ENCODE assay signal across 16 cellular contexts in the genomic region with DNA sequence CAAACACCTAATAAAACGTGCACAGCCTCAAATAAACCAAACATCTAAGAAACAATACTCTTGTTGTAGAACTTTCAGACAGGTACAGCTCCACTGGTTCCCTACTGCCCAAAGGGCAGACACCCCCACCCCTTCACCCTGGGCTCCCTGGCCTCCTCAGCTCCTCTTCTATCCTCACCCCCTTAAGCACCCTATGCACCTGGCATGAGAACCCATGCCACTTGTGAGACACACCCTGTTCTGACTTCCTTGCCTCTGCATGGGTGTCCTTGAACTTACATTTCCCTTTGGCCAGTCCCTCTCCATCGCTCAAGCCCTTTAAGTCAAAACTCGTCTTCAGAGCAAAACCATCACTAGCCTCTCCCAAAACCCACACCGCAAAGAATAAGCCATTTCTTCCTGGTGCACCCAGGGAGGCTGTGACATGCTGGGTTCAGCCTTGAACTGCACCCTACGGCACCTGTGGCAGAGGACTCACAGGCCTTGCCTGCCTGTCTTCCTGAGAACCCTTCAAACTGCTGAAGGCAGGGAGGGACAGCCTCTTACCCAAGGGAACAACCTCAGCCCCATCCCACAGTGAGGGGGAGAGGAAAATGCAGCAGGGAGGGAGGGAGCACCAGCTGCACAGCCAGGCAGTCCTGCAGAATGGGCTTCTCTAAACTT. TPM values are rescaled to one million over a fixed set of nuclear protein-coding genes. Genes with fewer than 3 reads are reported as not detected.
DNase-seq lines count a peak whose midpoint lies in the region; ATAC-seq and TF ChIP-seq lines count a peak whose summit lies in the region.
"Had no signal": no experiment of that assay in that cellular context is flagged by ENCODE, and none has a peak within 500 bp of the region (broad histone marks: within the 10 kb centered on the region; RNA-seq: fewer than 3 reads in every experiment).

No MANE protein-coding gene starts in this region.

- H3K9me3 ChIP-seq in right atrium auricular region (no peaks in the 10 kb centered on the region), left lung (no peaks in the 10 kb centered on the region), upper lobe of right lung (no peaks in the 10 kb centered on the region)
- H3K9me3 ChIP-seq: HAP-1 had no signal

- ATAC-seq in left cardiac atrium (no peak), left lung (peak; percentile 74), upper lobe of right lung (peak; percentile 56), HG03025 (IDR thresholded peaks at IDR 0.05; ENCODE audit: low FRiP score, unreplicated experiment) (no peak)
- ATAC-seq: GM12878 had no signal

- DNase-seq in right atrium auricular region (ENCODE audit: low spot score): peak; percentile 48
- no peak for DNase-seq in left cardiac atrium
- no peak for DNase-seq in left lung
- no peak for DNase-seq in upper lobe of right lung
- DNase-seq in NOMO-1 treated with dmso at 0.1 percent for 144 hours (lab: John Stamatoyannopoulos, UW; ENCODE audit: unreplicated experiment): no peak
- DNase-seq: CD8-positive, alpha-beta memory T cell; COR-L47; DMS 273 treated with DMSO at 0.1 percent for 48 hours; DMS53; DND-41; EL; GM23248 had no signal

- TF ChIP-seq CTCF in right atrium auricular region (IDR thresholded peaks at IDR 0.05): no peak
- TF ChIP-seq CTCF in left lung (IDR thresholded peaks at IDR 0.05): no peak
- TF ChIP-seq CTCF in upper lobe of right lung (IDR thresholded peaks at IDR 0.05): no peak

- H3K27ac ChIP-seq in right atrium auricular region: no peak overlapping the region
- no peak overlapping the region for H3K27ac ChIP-seq in left lung
- H3K27ac ChIP-seq in upper lobe of right lung: no peak overlapping the region
- H3K27ac ChIP-seq: BLaER1 treated with 17β-estradiol and CSF1 and Interleukin-3, amounts not matched to agents 10 nM and 100 nM; GM23248 had no signal

- intact Hi-C loops in left cardiac atrium (cut with DNase I): no loop called here
- intact Hi-C loops in left lung (cut with DNase I): no loop called here
- intact Hi-C loops in upper lobe of right lung (cut with DNase I): no loop called here

- no peaks in the 10 kb centered on the region for H3K27me3 ChIP-seq in right atrium auricular region
- H3K27me3 ChIP-seq in left lung: no peaks in the 10 kb centered on the region
- H3K27me3 ChIP-seq in upper lobe of right lung: no peaks in the 10 kb centered on the region
- H3K27me3 ChIP-seq: BLaER1 treated with 17β-estradiol and CSF1 and Interleukin-3, amounts not matched to agents 10 nM and 100 nM had no signal

- H3K4me3 ChIP-seq in right atrium auricular region (no peak overlapping the region), left lung (no peak overlapping the region), upper lobe of right lung (no peak overlapping the region)
- H3K4me3 ChIP-seq: BLaER1 treated with 17β-estradiol and CSF1 and Interleukin-3, amounts not matched to agents 10 nM and 100 nM; GM12878; GM23248; HAP-1 had no signal

- H3K4me1 ChIP-seq in right atrium auricular region: peaks cover 0 to 25% of the 10 kb centered on the region in 2 donors
- H3K4me1 ChIP-seq in left lung: peaks cover 0 to 6% of the 10 kb centered on the region in 2 donors
- no peaks in the 10 kb centered on the region for H3K4me1 ChIP-seq in upper lobe of right lung
- H3K4me1 ChIP-seq: HAP-1 had no signal

- H3K36me3 ChIP-seq in right atrium auricular region (no peaks in the 10 kb centered on the region), left lung (no peaks in the 10 kb centered on the region), upper lobe of right lung (no peaks in the 10 kb centered on the region)

RNA-seq across cellular contexts. Expression of a gene that starts 12.6 kb away (rescaled TPM):
- total RNA-seq in right atrium auricular region (10 to 100 TPM; 12.1 to 19.4 TPM), left cardiac atrium (10 to 100 TPM; 19.7 to 24.3 TPM), left lung (10 to 100 TPM; 18.4 to 25.1 TPM), upper lobe of right lung (25.2 TPM)

RNA-seq across cellular contexts. Expression of a gene that starts 45.3 kb away (rescaled TPM):
- total RNA-seq in right atrium auricular region: 10 to 100 TPM; 15.4 to 19.0 TPM
- total RNA-seq in left cardiac atrium: 10 to 100 TPM; 13.5 to 19.4 TPM
- 10 to 100 TPM; 26.9 to 33.0 TPM for total RNA-seq in left lung
- 22.0 TPM for total RNA-seq in upper lobe of right lung

Comparison
In these comparisons a context has a peak if more than half of its experiments do, and no peak if none do; other contexts are left out.
1. ATAC-seq: peak in left lung (single experiment) and upper lobe of right lung (single experiment); none in left cardiac atrium (0 of 2) and HG03025 (single experiment).